33 cellular contexts compared by ENCODE assay signal in genomic region chrX:150959557-150959956, GRCh38.
"Had no signal": no experiment of that assay in that cellular context is flagged by ENCODE, and none has a peak within 500 bp of the region (broad histone marks: within the 10 kb centered on the region; RNA-seq: fewer than 3 reads in every experiment).

No MANE protein-coding gene starts in this region.

- H3K4me2 ChIP-seq: PC-9 had no signal

- H3K4me1 ChIP-seq: SJCRH30 had no signal

- ATAC-seq: Panc1, Right ventricle myocardium inferior, SK-N-SH treated with all-trans-retinoic acid at 6 μM for 48 hours, T-cell had no signal

- DNase-seq: Karpas-422, MM.1S, MV-4-11, NCI-H1092 treated with DMSO at 0.1 percent for 48 hours, NCI-H1105 treated with DMSO at 0.1 percent for 48 hours, NCI-H1417, NCI-H1436, NCI-H146, NCI-H1694, NCI-H187, NCI-H1930, NCI-H2029 treated with DMSO at 0.1 percent for 48 hours, NCI-H2081 treated with DMSO at 0.1 percent for 48 hours, NCI-H2107, NCI-H2171, NCI-H226, NCI-H446 treated with DMSO at 0.1 percent for 48 hours, NCI-H510A, NCI-H524, NCI-H526, NCI-H69, NCI-H748 treated with DMSO at 0.1 percent for 48 hours, NCI-H82, PC-9, SHP77, SIG-M5, SJCRH30, T-cell had no signal

- H3K36me3 ChIP-seq: SJCRH30 had no signal

- H3K9me3 ChIP-seq: SJCRH30 had no signal

- H2AFZ ChIP-seq: PC-9 had no signal

- H3K27ac ChIP-seq: PC-9, RWPE1, SJCRH30, SK-N-MC had no signal

- H3K4me3 ChIP-seq: PC-9, SJCRH30, SK-N-MC had no signal

- H3K27me3 ChIP-seq: SJCRH30 had no signal
